ENCODE assay signal across 34 cellular contexts in genomic region chr6:50285735-50286134, GRCh38.
"Had no signal": no experiment of that assay in that cellular context is flagged by ENCODE, and none has a peak within 500 bp of the region (broad histone marks: within the 10 kb centered on the region; RNA-seq: fewer than 3 reads in every experiment).

No MANE protein-coding gene starts in this region.

- H3K27ac ChIP-seq: adrenal gland, body of pancreas, cardiac muscle cell, colonic mucosa, heart left ventricle, WERI-Rb-1 had no signal

- H3K9me3 Mint-ChIP-seq: activated naive CD4-positive, alpha-beta T cell treated with anti-CD3 and anti-CD28 coated beads for 36 hours; activated naive CD8-positive, alpha-beta T cell treated with anti-CD3 and anti-CD28 coated beads for 36 hours; activated T-helper 1 cell treated with anti-CD3 and anti-CD28 coated beads, Interleukin-12 subunit alpha, Interleukin-12 subunit beta, Interleukin-2, Interleukin-4 antibody, amounts not matched to agents 30 ng/mL and 10 ng/mL and 1 ng/mL, durations not matched to agents 14 hours and 24 hours and 36 hours had no signal

- H3K4me1 ChIP-seq: adrenal gland, body of pancreas, colonic mucosa, heart left ventricle had no signal

- H3K27me3 ChIP-seq: adrenal gland, body of pancreas, colonic mucosa, heart left ventricle had no signal

- FAIRE-seq: frontal cortex had no signal

- H3K9me3 ChIP-seq: body of pancreas, colonic mucosa, heart left ventricle had no signal

- H3K27ac Mint-ChIP-seq: activated B cell treated with CpG ODN at 0.5 μM for 24 hours; activated CD8-positive, alpha-beta T cell treated with anti-CD3 and anti-CD28 coated beads for 36 hours; activated naive CD4-positive, alpha-beta T cell treated with anti-CD3 and anti-CD28 coated beads for 36 hours; activated naive CD4-positive, alpha-beta T cell treated with anti-CD3 and anti-CD28 coated beads, Interleukin-2, amount 50 U/mL, for 24 hours; activated naive CD8-positive, alpha-beta T cell treated with anti-CD3 and anti-CD28 coated beads for 36 hours; activated naive CD8-positive, alpha-beta T cell treated with anti-CD3 and anti-CD28 coated beads, Interleukin-2, amount 50 U/mL, for 24 hours; activated T-helper 1 cell treated with anti-CD3 and anti-CD28 coated beads, Interleukin-12 subunit alpha, Interleukin-12 subunit beta, Interleukin-2, Interleukin-4 antibody, amounts not matched to agents 30 ng/mL and 10 ng/mL and 1 ng/mL, durations not matched to agents 14 hours and 24 hours and 36 hours; activated T-helper 2 cell treated with anti-CD3 and anti-CD28 coated beads, Interferon-gamma antibody, Interleukin-2, Interleukin-4, amounts not matched to agents 10 μg/mL and 5 μg/mL and 100 μg/mL, durations not matched to agents 14 hours and 24 hours and 36 hours; T-helper 17 cell; T-helper 2 cell treated with Interferon-gamma antibody and Interleukin-4, amounts not matched to agents 5 μg/mL and 100 μg/mL, for 36 hours had no signal

- H3K4me1 Mint-ChIP-seq: activated B cell treated with CpG ODN at 0.5 μM for 24 hours; activated naive CD4-positive, alpha-beta T cell treated with anti-CD3 and anti-CD28 coated beads, Interleukin-2, amount 50 U/mL, for 24 hours; activated naive CD8-positive, alpha-beta T cell treated with anti-CD3 and anti-CD28 coated beads for 36 hours; activated naive CD8-positive, alpha-beta T cell treated with anti-CD3 and anti-CD28 coated beads, Interleukin-2, amount 50 U/mL, for 24 hours; T-helper 17 cell had no signal

- H3K4me3 Mint-ChIP-seq: activated B cell treated with CpG ODN at 0.5 μM for 24 hours; activated CD8-positive, alpha-beta T cell treated with anti-CD3 and anti-CD28 coated beads for 36 hours; activated naive CD4-positive, alpha-beta T cell treated with anti-CD3 and anti-CD28 coated beads for 36 hours; activated naive CD4-positive, alpha-beta T cell treated with anti-CD3 and anti-CD28 coated beads, Interleukin-2, amount 50 U/mL, for 24 hours; activated naive CD8-positive, alpha-beta T cell treated with anti-CD3 and anti-CD28 coated beads for 36 hours; activated naive CD8-positive, alpha-beta T cell treated with anti-CD3 and anti-CD28 coated beads, Interleukin-2, amount 50 U/mL, for 24 hours; activated T-helper 1 cell treated with anti-CD3 and anti-CD28 coated beads, Interleukin-12 subunit alpha, Interleukin-12 subunit beta, Interleukin-2, Interleukin-4 antibody, amounts not matched to agents 30 ng/mL and 10 ng/mL and 1 ng/mL, durations not matched to agents 14 hours and 24 hours and 36 hours; T-helper 17 cell; T-helper 2 cell treated with Interferon-gamma antibody and Interleukin-4, amounts not matched to agents 5 μg/mL and 100 μg/mL, for 36 hours had no signal

- DNase-seq: activated B cell treated with CpG ODN at 0.5 μM for 24 hours; activated CD4-positive, alpha-beta T cell treated with anti-CD3 and anti-CD28 coated beads for 48 hours; activated CD4-positive, alpha-beta T cell treated with anti-CD3 and anti-CD28 coated beads, Interleukin-2, amount 50 U/mL, for 1 hour; activated CD4-positive, alpha-beta T cell treated with anti-CD3 and anti-CD28 coated beads, Interleukin-2, amount 50 U/mL, for 48 hours; activated CD8-positive, alpha-beta memory T cell treated with anti-CD3 and anti-CD28 coated beads for 24 hours; activated CD8-positive, alpha-beta T cell treated with anti-CD3 and anti-CD28 coated beads for 36 hours; activated effector memory CD4-positive, alpha-beta T cell treated with anti-CD3 and anti-CD28 coated beads, Interleukin-2, amount 50 U/mL, for 16 hours; activated naive CD4-positive, alpha-beta T cell treated with anti-CD3 and anti-CD28 coated beads for 36 hours; activated naive CD8-positive, alpha-beta T cell treated with anti-CD3 and anti-CD28 coated beads for 36 hours; activated naive CD8-positive, alpha-beta T cell treated with anti-CD3 and anti-CD28 coated beads, Interleukin-2, amount 50 U/mL, for 24 hours; activated T-cell treated with anti-CD3 and anti-CD28 coated beads, Interleukin-2, amount 50 U/mL, for 1 hour; activated T-cell treated with anti-CD3 and anti-CD28 coated beads, Interleukin-2, amount 50 U/mL, for 48 hours; adrenal gland; amygdala; aorta; body of pancreas; central memory CD4-positive, alpha-beta T cell; cerebellar nuclear complex; colonic mucosa; effector CD8-positive, alpha-beta T cell; foreskin fibroblast; glutamatergic neuron; heart left ventricle; T-helper 17 cell; T1000; WERI-Rb-1 had no signal

- H3K4me3 ChIP-seq: adrenal gland, body of pancreas, cardiac muscle cell, colonic mucosa, heart left ventricle had no signal

- H3K27me3 Mint-ChIP-seq: activated B cell treated with CpG ODN at 0.5 μM for 24 hours; activated CD8-positive, alpha-beta T cell treated with anti-CD3 and anti-CD28 coated beads for 36 hours; activated naive CD4-positive, alpha-beta T cell treated with anti-CD3 and anti-CD28 coated beads, Interleukin-2, amount 50 U/mL, for 24 hours; activated naive CD8-positive, alpha-beta T cell treated with anti-CD3 and anti-CD28 coated beads for 36 hours; activated naive CD8-positive, alpha-beta T cell treated with anti-CD3 and anti-CD28 coated beads, Interleukin-2, amount 50 U/mL, for 24 hours; T-helper 17 cell had no signal

- H3K36me3 ChIP-seq: adrenal gland, cardiac muscle cell, colonic mucosa, heart left ventricle, WERI-Rb-1 had no signal

- H3K36me3 Mint-ChIP-seq: activated naive CD4-positive, alpha-beta T cell treated with anti-CD3 and anti-CD28 coated beads, Interleukin-2, amount 50 U/mL, for 24 hours; activated naive CD8-positive, alpha-beta T cell treated with anti-CD3 and anti-CD28 coated beads for 36 hours had no signal

- ATAC-seq: activated CD4-positive, CD25-positive, alpha-beta regulatory T cell treated with anti-CD3 and anti-CD28 coated beads, Interleukin-2, amount 50 U/mL, for 24 hours; activated CD8-positive, alpha-beta T cell treated with anti-CD3 and anti-CD28 coated beads for 36 hours; activated naive CD8-positive, alpha-beta T cell treated with anti-CD3 and anti-CD28 coated beads, Interleukin-2, amount 50 U/mL, for 24 hours; body of pancreas; esophagus mucosa; heart left ventricle; T-helper 17 cell had no signal
